Comparison of ENCODE assay signal across 8 cellular contexts in genomic region chr15:65869954-65870871, GRCh38. TPM values are rescaled to one million over a fixed set of nuclear protein-coding genes. Genes with fewer than 3 reads are reported as not detected.
DNase-seq lines count a peak whose midpoint lies in the region; ATAC-seq and TF ChIP-seq lines count a peak whose summit lies in the region.

No MANE protein-coding gene starts in this region.

- peaks cover 4% of the 10 kb centered on the region for H3K27me3 Mint-ChIP-seq in activated CD4-positive, alpha-beta T cell treated with anti-CD3 and anti-CD28 coated beads, Interleukin-2, amount 10 ng/mL, durations not matched to agents 7 days and 5 days

- CTCF ChIA-PET in A673 (lab: Charles Lee) = interaction anchor here (0.6 kb wide), 2 partner anchors 13 to 232 kb away, joined by 3 to 5 read pairs; no protein-coding TSS in a partner anchor
- CTCF ChIA-PET in activated CD4-positive, alpha-beta T cell treated with anti-CD3 and anti-CD28 coated beads, Interleukin-2, amount 10 ng/mL, durations not matched to agents 7 days and 5 days (lab: Charles Lee) = interaction anchor here (0.6 to 1.5 kb wide), 7 partner anchors 10 to 489 kb away, joined by 3 to 8 read pairs (median 4); partner anchors contain the start of gene INTS14

- 1% methylated on average over 43 of the region's 43 CpGs for WGBS in esophagus muscularis mucosa

- H3K27me3 ChIP-seq in A673 (replicated peaks; ENCODE audit: insufficient read depth, low read depth, low read length, poor library complexity) = no peaks in the 10 kb centered on the region
- H3K27me3 ChIP-seq in esophagus muscularis mucosa = no peaks in the 10 kb centered on the region
- no peaks in the 10 kb centered on the region for H3K27me3 ChIP-seq in muscle layer of duodenum (ENCODE audit: low read depth, low read length)
- H3K27me3 ChIP-seq in upper lobe of right lung = no peaks in the 10 kb centered on the region

- TF ChIP-seq EP300 in esophagus muscularis mucosa (IDR thresholded peaks at IDR 0.05) = no peak

- no peak for TF ChIP-seq CTCF in A673 (conservative IDR thresholded peaks at IDR 0.05; ENCODE audit: low read depth, low read length)
- TF ChIP-seq CTCF in GM12874 (IDR thresholded peaks at IDR 0.05; ENCODE audit: insufficient read depth, low read depth, low read length) = peak; percentile 17; the same call in 1 of the 2 replicates
- TF ChIP-seq CTCF in esophagus muscularis mucosa (IDR thresholded peaks at IDR 0.05) = no peak
- TF ChIP-seq CTCF in upper lobe of right lung (IDR thresholded peaks at IDR 0.05) = no peak

- no TSS peak for BruUV-seq in A673 (replicated peaks; lab: Mats Ljungman, UMichigan)

- H3K4me3 Mint-ChIP-seq in activated CD4-positive, alpha-beta T cell treated with anti-CD3 and anti-CD28 coated beads, Interleukin-2, amount 10 ng/mL, durations not matched to agents 7 days and 5 days = peak overlapping the region; percentile 98

- H3K4me1 Mint-ChIP-seq in activated CD4-positive, alpha-beta T cell treated with anti-CD3 and anti-CD28 coated beads, Interleukin-2, amount 10 ng/mL, durations not matched to agents 7 days and 5 days = peaks cover 35% of the 10 kb centered on the region

- peak; percentile 40 for ATAC-seq in upper lobe of right lung
- no peak for ATAC-seq in HG03565 (IDR thresholded peaks at IDR 0.05; ENCODE audit: unreplicated experiment)

- peak overlapping the region; percentile 94 for H3K27ac Mint-ChIP-seq in activated CD4-positive, alpha-beta T cell treated with anti-CD3 and anti-CD28 coated beads, Interleukin-2, amount 10 ng/mL, durations not matched to agents 7 days and 5 days

- H3K36me3 Mint-ChIP-seq in activated CD4-positive, alpha-beta T cell treated with anti-CD3 and anti-CD28 coated beads, Interleukin-2, amount 10 ng/mL, durations not matched to agents 7 days and 5 days (ENCODE audit: low read depth) = peaks cover 24% of the 10 kb centered on the region

- POLR2A ChIA-PET in A673 (lab: Charles Lee; ENCODE audit: low non-redundant PET) = interaction anchor here (0.6 to 0.7 kb wide), 3 partner anchors 155 to 516 kb away, joined by 4 to 6 read pairs (median 6); no protein-coding TSS in a partner anchor
- POLR2A ChIA-PET in activated CD4-positive, alpha-beta T cell treated with anti-CD3 and anti-CD28 coated beads, Interleukin-2, amount 10 ng/mL, durations not matched to agents 7 days and 5 days (lab: Charles Lee) = interaction anchor here (1.0 to 1.5 kb wide), 3 partner anchors 37 to 566 kb away, joined by 4 to 5 read pairs (median 5); partner anchors contain the start of gene RNU5B-1

- H3K4me1 ChIP-seq in A673 (ENCODE audit: insufficient read depth, low read length, poor library complexity, severe bottlenecking) (peaks cover 12% of the 10 kb centered on the region), esophagus muscularis mucosa (peaks cover 11 to 41% (median 34%) of the 10 kb centered on the region in 4 donors), muscle layer of duodenum (ENCODE audit: control insufficient read depth in 1 of 2, insufficient read depth in 2 of 2, low read length in 2 of 2) (peaks cover 5 to 14% of the 10 kb centered on the region in 2 donors), upper lobe of right lung (peaks cover 24% of the 10 kb centered on the region)

- DNase-seq in A673 (ENCODE audit: low spot score) (peak; percentile 41), NCI-H1105 treated with DMSO at 0.1 percent for 48 hours (lab: John Stamatoyannopoulos, UW) (peak; percentile 57), esophagus muscularis mucosa (ENCODE audit: extremely low spot score) (no peak), upper lobe of right lung (peak; percentile 67)
- DNase-seq in activated CD4-positive, alpha-beta T cell treated with anti-CD3 and anti-CD28 coated beads, Interleukin-2, amount 10 ng/mL, durations not matched to agents 7 days and 5 days = peak; percentile 36

- H3K9me3 ChIP-seq in A673 (ENCODE audit: low read depth, low read length, poor library complexity, severe bottlenecking) (no peaks in the 10 kb centered on the region), esophagus muscularis mucosa (no peaks in the 10 kb centered on the region), muscle layer of duodenum (ENCODE audit: control insufficient read depth in 1 of 2, low read length in 2 of 2) (no peaks in the 10 kb centered on the region), upper lobe of right lung (no peaks in the 10 kb centered on the region)

- intact Hi-C loops in A673 (cut with micrococcal nuclease; ENCODE audit: unreplicated experiment) (loop anchor here (1.0 kb wide), 1 partner anchor 78 kb away; the partner anchor contains the start of gene DENND4A), esophagus muscularis mucosa (cut with DNase I) (loop anchor here (2.0 kb wide), 1 partner anchor 77 kb away; the partner anchor contains the start of gene DENND4A), upper lobe of right lung (cut with DNase I) (no loop called here)

- no peaks in the 10 kb centered on the region for H3K9me3 Mint-ChIP-seq in activated CD4-positive, alpha-beta T cell treated with anti-CD3 and anti-CD28 coated beads, Interleukin-2, amount 10 ng/mL, durations not matched to agents 7 days and 5 days

- H3K4me3 ChIP-seq in A673 (ENCODE audit: low read depth, low read length, poor library complexity, severe bottlenecking) (peak overlapping the region; percentile 90), esophagus muscularis mucosa (peak overlapping the region; percentile 77 to 96 (median 86)), muscle layer of duodenum (ENCODE audit: low read depth in 1 of 2, low read length in 2 of 2) (peak overlapping the region; percentile 94 to 98), upper lobe of right lung (peak overlapping the region; percentile 70)

- H3K36me3 ChIP-seq in A673 (ENCODE audit: insufficient read depth, low read length, poor library complexity, severe bottlenecking) = peaks cover 7% of the 10 kb centered on the region
- peaks cover 0 to 11% (median 4%) of the 10 kb centered on the region in 4 donors for H3K36me3 ChIP-seq in esophagus muscularis mucosa
- peaks cover 0 to 5% of the 10 kb centered on the region in 2 donors for H3K36me3 ChIP-seq in muscle layer of duodenum (ENCODE audit: control insufficient read depth in 1 of 2, insufficient read depth in 2 of 2, low read length in 2 of 2)
- peaks cover 11% of the 10 kb centered on the region for H3K36me3 ChIP-seq in upper lobe of right lung

- H3K27ac ChIP-seq in A673 (ENCODE audit: low read depth, low read length, poor library complexity, severe bottlenecking) (peak overlapping the region; percentile 89), esophagus muscularis mucosa (replicated peaks in 1 of 4) (peak overlapping the region; percentile 92 to 96 (median 94)), muscle layer of duodenum (ENCODE audit: low read length) (peak overlapping the region; percentile 97), upper lobe of right lung (peak overlapping the region; percentile 96)

- TF ChIP-seq POLR2A in esophagus muscularis mucosa (IDR thresholded peaks at IDR 0.05; ENCODE audit: low read depth) = no peak

RNA-seq across cellular contexts. Expression of gene RAB11A, which starts 0.9 kb away (rescaled TPM):
- total RNA-seq in A673 (2021) = 220 and 227 TPM in 2 replicates
- 100 to 1,000 TPM; 168 to 169 TPM for total RNA-seq in activated CD4-positive, alpha-beta T cell treated with anti-CD3 and anti-CD28 coated beads, Interleukin-2, amount 10 ng/mL, durations not matched to agents 7 days and 5 days
- total RNA-seq in esophagus muscularis mucosa = 100 to 1,000 TPM in 3 of 4 donors, 10 to 100 TPM in 1; 51.9 to 134 (median 122) TPM
- total RNA-seq in upper lobe of right lung = 221 TPM
